ENCODE assay signal across 28 cellular contexts in the genomic region with DNA sequence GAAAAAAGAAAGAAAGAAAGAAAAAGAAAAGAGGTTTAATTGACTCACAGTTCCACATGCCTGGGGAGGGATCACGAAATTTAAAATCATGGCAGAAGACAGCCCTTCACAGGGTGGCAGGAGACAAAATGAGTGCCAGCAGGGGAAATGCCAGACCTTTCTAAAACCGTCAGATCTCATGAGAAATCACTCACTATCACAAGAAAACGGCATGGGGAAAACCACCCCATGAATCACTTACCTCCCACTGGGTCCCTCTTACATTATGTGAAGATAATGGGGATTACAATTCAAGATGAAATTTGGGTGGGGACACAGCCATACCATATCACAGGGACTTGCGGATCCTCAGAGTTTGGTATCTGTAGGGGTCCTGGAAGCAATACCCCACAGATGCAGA.
"Had no signal": no experiment of that assay in that cellular context is flagged by ENCODE, and none has a peak within 500 bp of the region (broad histone marks: within the 10 kb centered on the region; RNA-seq: fewer than 3 reads in every experiment).

No MANE protein-coding gene starts in this region.

- H3K36me3 Mint-ChIP-seq: activated naive CD4-positive, alpha-beta T cell treated with anti-CD3 and anti-CD28 coated beads, Interleukin-2, amount 50 U/mL, for 72 hours had no signal

- H3K9me2 ChIP-seq: SK-N-SH had no signal

- H3K36me3 ChIP-seq: cardiac muscle cell, colonic mucosa, Peyer's patch had no signal

- H3K27ac Mint-ChIP-seq: activated B cell treated with CpG ODN at 0.5 μM for 24 hours; activated CD4-positive, alpha-beta memory T cell treated with anti-CD3 and anti-CD28 coated beads, Interleukin-2, amount 10 ng/mL, durations not matched to agents 7 days and 5 days; activated naive CD4-positive, alpha-beta T cell treated with anti-CD3 and anti-CD28 coated beads, Interleukin-2, amount 50 U/mL, for 72 hours; activated naive CD8-positive, alpha-beta T cell treated with anti-CD3 and anti-CD28 coated beads, Interleukin-2, amount 50 U/mL, for 24 hours; brain had no signal

- DNase-seq: activated B cell treated with CpG ODN at 0.5 μM for 24 hours; activated CD4-positive, alpha-beta memory T cell treated with anti-CD3 and anti-CD28 coated beads, Interleukin-2, amount 10 ng/mL, durations not matched to agents 7 days and 5 days; activated CD4-positive, alpha-beta T cell treated with anti-CD3 and anti-CD28 coated beads for 1 hour; activated CD4-positive, alpha-beta T cell treated with anti-CD3 and anti-CD28 coated beads, Interleukin-2, amount 50 U/mL, for 1 hour; activated CD8-positive, alpha-beta memory T cell treated with anti-CD3 and anti-CD28 coated beads, Interleukin-2, amount 50 U/mL, for 48 hours; activated naive CD8-positive, alpha-beta T cell treated with anti-CD3 and anti-CD28 coated beads, Interleukin-2, amount 50 U/mL, for 24 hours; activated T-cell treated with anti-CD3 and anti-CD28 coated beads, Interleukin-2, amount 50 U/mL, for 48 hours; amniotic stem cell; cerebellar nuclear complex; colonic mucosa; Kasumi-1; NCI-H1105 treated with DMSO at 0.1 percent for 48 hours; NCI-H1436 treated with DMSO at 0.1 percent for 48 hours; NCI-H187; NCI-H2081; NCI-H510A treated with DMSO at 0.1 percent for 48 hours; NCI-H69; NK-92 treated with Interleukin-12 subunit alpha and Interleukin-12 subunit beta, amount 100 ng/mL, for 24 hours; Peyer's patch; Right ventricle myocardium superior; SJCRH30; SK-N-SH; T-helper 1 cell had no signal

- H3K4me2 ChIP-seq: SK-N-SH had no signal

- H3K9ac ChIP-seq: SK-N-SH had no signal

- H3K4me1 ChIP-seq: colonic mucosa, Peyer's patch, SJCRH30 had no signal

- H3K4me1 Mint-ChIP-seq: activated CD4-positive, alpha-beta memory T cell treated with anti-CD3 and anti-CD28 coated beads, Interleukin-2, amount 10 ng/mL, durations not matched to agents 7 days and 5 days; activated naive CD8-positive, alpha-beta T cell treated with anti-CD3 and anti-CD28 coated beads, Interleukin-2, amount 50 U/mL, for 24 hours had no signal

- H3K4me3 ChIP-seq: cardiac muscle cell, colonic mucosa, K562, Peyer's patch, SJCRH30 had no signal

- H3K4me3 Mint-ChIP-seq: activated B cell treated with CpG ODN at 0.5 μM for 24 hours; activated CD4-positive, alpha-beta memory T cell treated with anti-CD3 and anti-CD28 coated beads, Interleukin-2, amount 10 ng/mL, durations not matched to agents 7 days and 5 days; activated naive CD8-positive, alpha-beta T cell treated with anti-CD3 and anti-CD28 coated beads, Interleukin-2, amount 50 U/mL, for 24 hours; brain had no signal

- H3K9me3 ChIP-seq: colonic mucosa, Peyer's patch, SK-N-SH had no signal

- H3K27ac ChIP-seq: cardiac muscle cell, colonic mucosa, Peyer's patch, RWPE1, SJCRH30 had no signal

- H3K27me3 ChIP-seq: cardiac muscle cell, colonic mucosa, Peyer's patch, SJCRH30 had no signal

- ATAC-seq: activated naive CD8-positive, alpha-beta T cell treated with anti-CD3 and anti-CD28 coated beads, Interleukin-2, amount 50 U/mL, for 24 hours; K562 had no signal
